ENCODE assay signal across 11 cellular contexts in genomic region chr2:60534034-60534393, GRCh38. TPM values are rescaled to one million over a fixed set of nuclear protein-coding genes. Genes with fewer than 3 reads are reported as not detected.
A peak's percentile ranks its signal among the peaks of the same experiment; 100 is the strongest.
DNase-seq lines count a peak whose midpoint lies in the region; ATAC-seq and TF ChIP-seq lines count a peak whose summit lies in the region.
"Had no signal": no experiment of that assay in that cellular context is flagged by ENCODE, and none has a peak within 500 bp of the region (broad histone marks: within the 10 kb centered on the region; RNA-seq: fewer than 3 reads in every experiment).

No MANE protein-coding gene starts in this region.

- intact Hi-C loops in posterior cingulate gyrus (cut with DNase I), result no loop called here

- no peak for ATAC-seq in GM18498 (IDR thresholded peaks at IDR 0.05; ENCODE audit: unreplicated experiment)
- ATAC-seq in GM19324 (IDR thresholded peaks at IDR 0.05; ENCODE audit: low FRiP score, unreplicated experiment), result no peak

- peak overlapping the region; percentile 52 to 96 (median 91) for H3K27ac Mint-ChIP-seq in brain
- peak overlapping the region; percentile 89 to 94 (median 91) for H3K27ac Mint-ChIP-seq in nephron

- peaks cover 98% of the 10 kb centered on the region for H3K4me1 ChIP-seq in BLaER1

- peaks cover 100% of the 10 kb centered on the region for H4K20me1 ChIP-seq in BLaER1

- H3K4me2 ChIP-seq in BLaER1, result peak overlapping the region; percentile 57

- H3K36me3 ChIP-seq in BLaER1, result peaks cover 61% of the 10 kb centered on the region

- DNase-seq in HFF-Myc (ENCODE audit: extremely low read depth, low read depth) (no peak), SHP77 (lab: John Stamatoyannopoulos, UW) (no peak), posterior cingulate gyrus (no peak)
- DNase-seq: activated CD4-positive, alpha-beta T cell treated with anti-CD3 and anti-CD28 coated beads, Interleukin-2, amount 50 U/mL, for 4 hours; RPMI8226; T-helper 9 cell had no signal

- H3K4me3 Mint-ChIP-seq in brain, result peak overlapping the region; percentile 66 to 85 (median 79)
- H3K4me3 Mint-ChIP-seq in nephron, result peak overlapping the region; percentile 17 to 59 (median 50)

- peaks cover 0 to 5% (median 0%) of the 10 kb centered on the region in 5 experiments for H3K9me3 Mint-ChIP-seq in brain
- H3K9me3 Mint-ChIP-seq in nephron, result no peaks in the 10 kb centered on the region

- H3K9me3 ChIP-seq in BLaER1, result no peaks in the 10 kb centered on the region

- no peaks in the 10 kb centered on the region for H3K27me3 ChIP-seq in BLaER1

- H3K36me3 Mint-ChIP-seq in brain (peaks cover 6% of the 10 kb centered on the region), nephron (ENCODE audit: low read depth) (peaks cover 15% of the 10 kb centered on the region)

- H3K4me3 ChIP-seq in BLaER1 (no peak overlapping the region), HFF-Myc (replicated peaks; ENCODE audit: low read depth, low read length) (peak overlapping the region; percentile 10; the same call in 1 of the 2 replicates)

- TF ChIP-seq CTCF in HFF-Myc (IDR thresholded peaks at IDR 0.05; ENCODE audit: low read depth, low read length, missing control alignments) (peak; percentile 13), brain (conservative IDR thresholded peaks at IDR 0.05) (no peak), nephron (IDR thresholded peaks at IDR 0.05; ENCODE audit: unreplicated experiment in 3 of 3) (no peak)

- peak overlapping the region; percentile 44; the same call in 1 of the 2 replicates for H3K27ac ChIP-seq in BLaER1

- H3K9ac ChIP-seq in BLaER1, result no peak overlapping the region; the same call in 1 of the 2 replicates

- H3K4me1 Mint-ChIP-seq in brain (peaks cover 100% of the 10 kb centered on the region), nephron (peaks cover 91% of the 10 kb centered on the region)

- H3K27me3 Mint-ChIP-seq in brain, result no peaks in the 10 kb centered on the region
- H3K27me3 Mint-ChIP-seq in nephron (ENCODE audit: low read depth), result no peaks in the 10 kb centered on the region

RNA-seq across cellular contexts. Expression of gene BCL11A, which starts 19.4 kb away (rescaled TPM):
- polyA plus RNA-seq in brain (ENCODE audit: insufficient read depth, low read depth, low replicate concordance), result 22.7 TPM
